In the genomic region with DNA sequence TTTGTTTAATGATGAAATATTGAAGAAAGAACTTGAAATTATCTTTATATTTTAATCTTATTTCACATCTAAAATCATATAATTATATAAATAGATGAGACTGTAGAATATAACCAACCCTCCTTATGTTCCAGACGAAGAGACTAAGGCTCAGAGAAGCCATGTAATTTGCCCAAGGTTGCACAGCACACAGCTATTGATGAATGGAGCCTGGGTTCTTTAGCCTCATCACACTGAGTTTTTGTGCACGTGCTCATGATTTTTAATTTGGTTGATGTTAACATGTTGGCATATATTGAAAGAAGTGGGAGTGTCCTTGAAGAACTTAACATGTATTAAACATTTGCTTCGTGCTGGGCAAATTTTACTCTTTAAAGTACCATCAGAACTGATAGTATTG, we compare ENCODE assay signal across 25 cellular contexts.
"Had no signal": no experiment of that assay in that cellular context is flagged by ENCODE, and none has a peak within 500 bp of the region (broad histone marks: within the 10 kb centered on the region; RNA-seq: fewer than 3 reads in every experiment).

No MANE protein-coding gene starts in this region.

- H3K27me3 ChIP-seq: left lung, pancreas, sigmoid colon, suprapubic skin, tibial artery, upper lobe of right lung had no signal

- H3K36me3 ChIP-seq: lower lobe of right lung, pancreas, prostate gland, sigmoid colon, suprapubic skin, thoracic aorta, tibial artery, upper lobe of right lung had no signal

- H3K4me3 ChIP-seq: left lung, lower lobe of right lung, pancreas, prostate gland, sigmoid colon, suprapubic skin, thoracic aorta, tibial artery, upper lobe of right lung had no signal

- DNase-seq: hippocampal formation; kidney glomerular epithelial cell; left colon; left lung; lower lobe of right lung; mammary epithelial cell; mesenchymal stem cell; naive thymus-derived CD8-positive, alpha-beta T cell; pancreas; posterior cingulate gyrus; retina; right cardiac atrium; sigmoid colon; small intestine; stimulated activated CD4-positive, alpha-beta T cell treated with anti-CD3 and anti-CD28 coated beads, Interleukin-1b, Interleukin-23, amount 100 ng/mL, for 48 hours; stimulated activated CD4-positive, alpha-beta T cell treated with anti-CD3 and anti-CD28 coated beads, Interleukin-2, amount 100 ng/mL, for 48 hours; stimulated activated naive CD4-positive, alpha-beta T cell; tibial artery; trophoblast cell; upper lobe of right lung had no signal

- ATAC-seq: left colon; left lung; lower lobe of right lung; naive thymus-derived CD8-positive, alpha-beta T cell; pancreas; right cardiac atrium; upper lobe of right lung had no signal

- FAIRE-seq: keratinocyte, pancreas, small intestine, urothelium cell line had no signal

- H3K9me3 ChIP-seq: left lung, lower lobe of right lung, pancreas, prostate gland, sigmoid colon, suprapubic skin, thoracic aorta, tibial artery, upper lobe of right lung had no signal

- H3K27ac ChIP-seq: left lung, lower lobe of right lung, pancreas, prostate gland, sigmoid colon, suprapubic skin, thoracic aorta, tibial artery, upper lobe of right lung had no signal
